Comparison of ENCODE assay signal across 1 cellular context in the genomic region with DNA sequence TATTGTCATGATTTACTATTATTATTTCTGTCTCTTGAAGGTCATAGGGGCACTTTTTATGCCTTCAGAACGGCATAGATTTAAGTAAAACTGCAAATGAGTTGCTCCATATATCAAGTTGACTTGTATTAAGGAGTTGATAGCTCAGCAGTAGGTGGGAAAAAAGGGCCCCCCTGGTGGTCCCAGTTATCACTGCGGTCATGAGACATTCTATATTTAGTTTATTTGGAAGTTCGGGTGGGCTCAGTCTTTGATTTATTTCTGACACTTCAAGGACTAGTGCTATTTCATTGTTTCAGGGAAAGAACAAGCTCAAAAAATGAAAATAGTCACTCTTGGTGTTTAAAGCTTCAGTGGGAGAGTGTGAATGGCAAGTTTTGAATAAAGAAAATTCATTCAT.
TF ChIP-seq lines count a peak whose summit lies in the region.

No MANE protein-coding gene starts in this region.

TF ChIP-seq in WTC11, 78 proteins besides CTCF, POLR2A, EP300 and RAD21 (continued from another document):
- TF ChIP-seq, protein P1, sequence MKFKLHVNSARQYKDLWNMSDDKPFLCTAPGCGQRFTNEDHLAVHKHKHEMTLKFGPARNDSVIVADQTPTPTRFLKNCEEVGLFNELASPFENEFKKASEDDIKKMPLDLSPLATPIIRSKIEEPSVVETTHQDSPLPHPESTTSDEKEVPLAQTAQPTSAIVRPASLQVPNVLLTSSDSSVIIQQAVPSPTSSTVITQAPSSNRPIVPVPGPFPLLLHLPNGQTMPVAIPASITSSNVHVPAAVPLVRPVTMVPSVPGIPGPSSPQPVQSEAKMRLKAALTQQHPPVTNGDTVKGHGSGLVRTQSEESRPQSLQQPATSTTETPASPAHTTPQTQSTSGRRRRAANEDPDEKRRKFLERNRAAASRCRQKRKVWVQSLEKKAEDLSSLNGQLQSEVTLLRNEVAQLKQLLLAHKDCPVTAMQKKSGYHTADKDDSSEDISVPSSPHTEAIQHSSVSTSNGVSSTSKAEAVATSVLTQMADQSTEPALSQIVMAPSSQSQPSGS (CRISPR knock-in tag; IDR thresholded peaks at IDR 0.05; ENCODE audit: borderline replicate concordance, low read depth) = no peak
- TF ChIP-seq, protein P2, sequence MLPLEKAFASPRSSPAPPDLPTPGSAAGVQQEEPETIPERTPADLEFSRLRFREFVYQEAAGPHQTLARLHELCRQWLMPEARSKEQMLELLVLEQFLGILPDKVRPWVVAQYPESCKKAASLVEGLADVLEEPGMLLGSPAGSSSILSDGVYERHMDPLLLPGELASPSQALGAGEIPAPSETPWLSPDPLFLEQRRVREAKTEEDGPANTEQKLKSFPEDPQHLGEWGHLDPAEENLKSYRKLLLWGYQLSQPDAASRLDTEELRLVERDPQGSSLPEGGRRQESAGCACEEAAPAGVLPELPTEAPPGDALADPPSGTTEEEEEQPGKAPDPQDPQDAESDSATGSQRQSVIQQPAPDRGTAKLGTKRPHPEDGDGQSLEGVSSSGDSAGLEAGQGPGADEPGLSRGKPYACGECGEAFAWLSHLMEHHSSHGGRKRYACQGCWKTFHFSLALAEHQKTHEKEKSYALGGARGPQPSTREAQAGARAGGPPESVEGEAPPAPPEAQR (CRISPR knock-in tag; IDR thresholded peaks at IDR 0.05) = no peak
- TF ChIP-seq SMAD4 (CRISPR knock-in tag; IDR thresholded peaks at IDR 0.05) (no peak), CREM (CRISPR knock-in tag; IDR thresholded peaks at IDR 0.05) (no peak), ZNF416 (CRISPR knock-in tag; IDR thresholded peaks at IDR 0.05) (no peak), RELA (CRISPR knock-in tag; IDR thresholded peaks at IDR 0.05; ENCODE audit: borderline replicate concordance) (no peak), TCF7 (CRISPR knock-in tag; IDR thresholded peaks at IDR 0.05; ENCODE audit: low read depth) (no peak), ZNF425 (CRISPR knock-in tag; conservative IDR thresholded peaks at IDR 0.05) (no peak), USF2 (CRISPR knock-in tag; IDR thresholded peaks at IDR 0.05) (no peak), KAT7 (CRISPR knock-in tag; IDR thresholded peaks at IDR 0.05; ENCODE audit: borderline replicate concordance) (no peak), JAZF1 (CRISPR knock-in tag; IDR thresholded peaks at IDR 0.05) (no peak), SOX15 (CRISPR knock-in tag; IDR thresholded peaks at IDR 0.05) (no peak), ELF4 (CRISPR knock-in tag; IDR thresholded peaks at IDR 0.05; ENCODE audit: low read depth) (no peak), ATF6 (CRISPR knock-in tag; IDR thresholded peaks at IDR 0.05) (no peak), ZNF532 (CRISPR knock-in tag; IDR thresholded peaks at IDR 0.05; ENCODE audit: borderline replicate concordance) (no peak)
- TF ChIP-seq, protein P3, sequence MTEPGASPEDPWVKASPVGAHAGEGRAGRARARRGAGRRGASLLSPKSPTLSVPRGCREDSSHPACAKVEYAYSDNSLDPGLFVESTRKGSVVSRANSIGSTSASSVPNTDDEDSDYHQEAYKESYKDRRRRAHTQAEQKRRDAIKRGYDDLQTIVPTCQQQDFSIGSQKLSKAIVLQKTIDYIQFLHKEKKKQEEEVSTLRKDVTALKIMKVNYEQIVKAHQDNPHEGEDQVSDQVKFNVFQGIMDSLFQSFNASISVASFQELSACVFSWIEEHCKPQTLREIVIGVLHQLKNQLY (CRISPR knock-in tag; IDR thresholded peaks at IDR 0.05) = no peak
- TF ChIP-seq, protein P4, sequence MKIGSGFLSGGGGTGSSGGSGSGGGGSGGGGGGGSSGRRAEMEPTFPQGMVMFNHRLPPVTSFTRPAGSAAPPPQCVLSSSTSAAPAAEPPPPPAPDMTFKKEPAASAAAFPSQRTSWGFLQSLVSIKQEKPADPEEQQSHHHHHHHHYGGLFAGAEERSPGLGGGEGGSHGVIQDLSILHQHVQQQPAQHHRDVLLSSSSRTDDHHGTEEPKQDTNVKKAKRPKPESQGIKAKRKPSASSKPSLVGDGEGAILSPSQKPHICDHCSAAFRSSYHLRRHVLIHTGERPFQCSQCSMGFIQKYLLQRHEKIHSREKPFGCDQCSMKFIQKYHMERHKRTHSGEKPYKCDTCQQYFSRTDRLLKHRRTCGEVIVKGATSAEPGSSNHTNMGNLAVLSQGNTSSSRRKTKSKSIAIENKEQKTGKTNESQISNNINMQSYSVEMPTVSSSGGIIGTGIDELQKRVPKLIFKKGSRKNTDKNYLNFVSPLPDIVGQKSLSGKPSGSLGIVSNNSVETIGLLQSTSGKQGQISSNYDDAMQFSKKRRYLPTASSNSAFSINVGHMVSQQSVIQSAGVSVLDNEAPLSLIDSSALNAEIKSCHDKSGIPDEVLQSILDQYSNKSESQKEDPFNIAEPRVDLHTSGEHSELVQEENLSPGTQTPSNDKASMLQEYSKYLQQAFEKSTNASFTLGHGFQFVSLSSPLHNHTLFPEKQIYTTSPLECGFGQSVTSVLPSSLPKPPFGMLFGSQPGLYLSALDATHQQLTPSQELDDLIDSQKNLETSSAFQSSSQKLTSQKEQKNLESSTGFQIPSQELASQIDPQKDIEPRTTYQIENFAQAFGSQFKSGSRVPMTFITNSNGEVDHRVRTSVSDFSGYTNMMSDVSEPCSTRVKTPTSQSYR (CRISPR knock-in tag; IDR thresholded peaks at IDR 0.05) = no peak
- TF ChIP-seq, protein P5, sequence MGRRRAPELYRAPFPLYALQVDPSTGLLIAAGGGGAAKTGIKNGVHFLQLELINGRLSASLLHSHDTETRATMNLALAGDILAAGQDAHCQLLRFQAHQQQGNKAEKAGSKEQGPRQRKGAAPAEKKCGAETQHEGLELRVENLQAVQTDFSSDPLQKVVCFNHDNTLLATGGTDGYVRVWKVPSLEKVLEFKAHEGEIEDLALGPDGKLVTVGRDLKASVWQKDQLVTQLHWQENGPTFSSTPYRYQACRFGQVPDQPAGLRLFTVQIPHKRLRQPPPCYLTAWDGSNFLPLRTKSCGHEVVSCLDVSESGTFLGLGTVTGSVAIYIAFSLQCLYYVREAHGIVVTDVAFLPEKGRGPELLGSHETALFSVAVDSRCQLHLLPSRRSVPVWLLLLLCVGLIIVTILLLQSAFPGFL (CRISPR knock-in tag; IDR thresholded peaks at IDR 0.05; ENCODE audit: borderline replicate concordance) = no peak
